Comparison of ENCODE assay signal across 1 cellular context in the genomic region with DNA sequence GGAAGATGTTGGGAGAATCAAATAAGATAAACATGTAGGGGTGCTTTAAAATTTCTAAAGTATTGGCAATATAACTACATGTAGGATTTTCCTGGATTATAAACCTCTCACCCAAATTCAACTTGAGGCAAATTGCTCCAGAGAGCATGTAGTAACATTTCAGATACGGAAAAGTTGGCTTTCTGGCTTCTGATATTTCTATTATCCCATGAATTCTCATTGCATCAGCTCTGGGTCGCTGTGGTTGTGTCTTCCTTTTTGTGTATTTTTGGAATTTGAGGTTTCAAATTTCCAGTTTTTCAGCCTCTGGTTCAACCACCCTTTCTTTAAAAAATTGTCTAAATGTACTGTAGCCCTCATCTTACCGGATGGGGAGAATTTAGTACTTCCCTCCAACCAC.
TF ChIP-seq lines count a peak whose summit lies in the region.

No MANE protein-coding gene starts in this region.

TF ChIP-seq in GM23338, 12 proteins besides CTCF, POLR2A, EP300 and RAD21 (continued from another document):
- TF ChIP-seq, protein P1, sequence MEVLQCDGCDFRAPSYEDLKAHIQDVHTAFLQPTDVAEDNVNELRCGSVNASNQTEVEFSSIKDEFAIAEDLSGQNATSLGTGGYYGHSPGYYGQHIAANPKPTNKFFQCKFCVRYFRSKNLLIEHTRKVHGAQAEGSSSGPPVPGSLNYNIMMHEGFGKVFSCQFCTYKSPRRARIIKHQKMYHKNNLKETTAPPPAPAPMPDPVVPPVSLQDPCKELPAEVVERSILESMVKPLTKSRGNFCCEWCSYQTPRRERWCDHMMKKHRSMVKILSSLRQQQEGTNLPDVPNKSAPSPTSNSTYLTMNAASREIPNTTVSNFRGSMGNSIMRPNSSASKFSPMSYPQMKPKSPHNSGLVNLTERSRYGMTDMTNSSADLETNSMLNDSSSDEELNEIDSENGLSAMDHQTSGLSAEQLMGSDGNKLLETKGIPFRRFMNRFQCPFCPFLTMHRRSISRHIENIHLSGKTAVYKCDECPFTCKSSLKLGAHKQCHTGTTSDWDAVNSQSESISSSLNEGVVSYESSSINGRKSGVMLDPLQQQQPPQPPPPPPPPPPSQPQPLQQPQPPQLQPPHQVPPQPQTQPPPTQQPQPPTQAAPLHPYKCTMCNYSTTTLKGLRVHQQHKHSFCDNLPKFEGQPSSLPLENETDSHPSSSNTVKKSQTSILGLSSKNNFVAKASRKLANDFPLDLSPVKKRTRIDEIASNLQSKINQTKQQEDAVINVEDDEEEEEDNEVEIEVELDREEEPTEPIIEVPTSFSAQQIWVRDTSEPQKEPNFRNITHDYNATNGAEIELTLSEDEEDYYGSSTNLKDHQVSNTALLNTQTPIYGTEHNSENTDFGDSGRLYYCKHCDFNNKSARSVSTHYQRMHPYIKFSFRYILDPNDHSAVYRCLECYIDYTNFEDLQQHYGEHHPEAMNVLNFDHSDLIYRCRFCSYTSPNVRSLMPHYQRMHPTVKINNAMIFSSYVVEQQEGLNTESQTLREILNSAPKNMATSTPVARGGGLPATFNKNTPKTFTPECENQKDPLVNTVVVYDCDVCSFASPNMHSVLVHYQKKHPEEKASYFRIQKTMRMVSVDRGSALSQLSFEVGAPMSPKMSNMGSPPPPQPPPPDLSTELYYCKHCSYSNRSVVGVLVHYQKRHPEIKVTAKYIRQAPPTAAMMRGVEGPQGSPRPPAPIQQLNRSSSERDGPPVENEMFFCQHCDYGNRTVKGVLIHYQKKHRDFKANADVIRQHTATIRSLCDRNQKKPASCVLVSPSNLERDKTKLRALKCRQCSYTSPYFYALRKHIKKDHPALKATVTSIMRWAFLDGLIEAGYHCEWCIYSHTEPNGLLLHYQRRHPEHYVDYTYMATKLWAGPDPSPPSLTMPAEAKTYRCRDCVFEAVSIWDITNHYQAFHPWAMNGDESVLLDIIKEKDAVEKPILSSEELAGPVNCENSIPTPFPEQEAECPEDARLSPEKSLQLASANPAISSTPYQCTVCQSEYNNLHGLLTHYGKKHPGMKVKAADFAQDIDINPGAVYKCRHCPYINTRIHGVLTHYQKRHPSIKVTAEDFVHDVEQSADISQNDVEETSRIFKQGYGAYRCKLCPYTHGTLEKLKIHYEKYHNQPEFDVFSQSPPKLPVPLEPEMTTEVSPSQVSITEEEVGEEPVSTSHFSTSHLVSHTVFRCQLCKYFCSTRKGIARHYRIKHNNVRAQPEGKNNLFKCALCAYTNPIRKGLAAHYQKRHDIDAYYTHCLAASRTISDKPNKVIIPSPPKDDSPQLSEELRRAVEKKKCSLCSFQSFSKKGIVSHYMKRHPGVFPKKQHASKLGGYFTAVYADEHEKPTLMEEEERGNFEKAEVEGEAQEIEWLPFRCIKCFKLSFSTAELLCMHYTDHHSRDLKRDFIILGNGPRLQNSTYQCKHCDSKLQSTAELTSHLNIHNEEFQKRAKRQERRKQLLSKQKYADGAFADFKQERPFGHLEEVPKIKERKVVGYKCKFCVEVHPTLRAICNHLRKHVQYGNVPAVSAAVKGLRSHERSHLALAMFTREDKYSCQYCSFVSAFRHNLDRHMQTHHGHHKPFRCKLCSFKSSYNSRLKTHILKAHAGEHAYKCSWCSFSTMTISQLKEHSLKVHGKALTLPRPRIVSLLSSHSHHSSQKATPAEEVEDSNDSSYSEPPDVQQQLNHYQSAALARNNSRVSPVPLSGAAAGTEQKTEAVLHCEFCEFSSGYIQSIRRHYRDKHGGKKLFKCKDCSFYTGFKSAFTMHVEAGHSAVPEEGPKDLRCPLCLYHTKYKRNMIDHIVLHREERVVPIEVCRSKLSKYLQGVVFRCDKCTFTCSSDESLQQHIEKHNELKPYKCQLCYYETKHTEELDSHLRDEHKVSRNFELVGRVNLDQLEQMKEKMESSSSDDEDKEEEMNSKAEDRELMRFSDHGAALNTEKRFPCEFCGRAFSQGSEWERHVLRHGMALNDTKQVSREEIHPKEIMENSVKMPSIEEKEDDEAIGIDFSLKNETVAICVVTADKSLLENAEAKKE (CRISPR knock-in tag; IDR thresholded peaks at IDR 0.05), result no peak
- TF ChIP-seq, protein P2, sequence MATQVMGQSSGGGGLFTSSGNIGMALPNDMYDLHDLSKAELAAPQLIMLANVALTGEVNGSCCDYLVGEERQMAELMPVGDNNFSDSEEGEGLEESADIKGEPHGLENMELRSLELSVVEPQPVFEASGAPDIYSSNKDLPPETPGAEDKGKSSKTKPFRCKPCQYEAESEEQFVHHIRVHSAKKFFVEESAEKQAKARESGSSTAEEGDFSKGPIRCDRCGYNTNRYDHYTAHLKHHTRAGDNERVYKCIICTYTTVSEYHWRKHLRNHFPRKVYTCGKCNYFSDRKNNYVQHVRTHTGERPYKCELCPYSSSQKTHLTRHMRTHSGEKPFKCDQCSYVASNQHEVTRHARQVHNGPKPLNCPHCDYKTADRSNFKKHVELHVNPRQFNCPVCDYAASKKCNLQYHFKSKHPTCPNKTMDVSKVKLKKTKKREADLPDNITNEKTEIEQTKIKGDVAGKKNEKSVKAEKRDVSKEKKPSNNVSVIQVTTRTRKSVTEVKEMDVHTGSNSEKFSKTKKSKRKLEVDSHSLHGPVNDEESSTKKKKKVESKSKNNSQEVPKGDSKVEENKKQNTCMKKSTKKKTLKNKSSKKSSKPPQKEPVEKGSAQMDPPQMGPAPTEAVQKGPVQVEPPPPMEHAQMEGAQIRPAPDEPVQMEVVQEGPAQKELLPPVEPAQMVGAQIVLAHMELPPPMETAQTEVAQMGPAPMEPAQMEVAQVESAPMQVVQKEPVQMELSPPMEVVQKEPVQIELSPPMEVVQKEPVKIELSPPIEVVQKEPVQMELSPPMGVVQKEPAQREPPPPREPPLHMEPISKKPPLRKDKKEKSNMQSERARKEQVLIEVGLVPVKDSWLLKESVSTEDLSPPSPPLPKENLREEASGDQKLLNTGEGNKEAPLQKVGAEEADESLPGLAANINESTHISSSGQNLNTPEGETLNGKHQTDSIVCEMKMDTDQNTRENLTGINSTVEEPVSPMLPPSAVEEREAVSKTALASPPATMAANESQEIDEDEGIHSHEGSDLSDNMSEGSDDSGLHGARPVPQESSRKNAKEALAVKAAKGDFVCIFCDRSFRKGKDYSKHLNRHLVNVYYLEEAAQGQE (IDR thresholded peaks at IDR 0.05; ENCODE audit: unreplicated experiment), result no peak
- TF ChIP-seq POLR2AphosphoS5 (IDR thresholded peaks at IDR 0.05; ENCODE audit: low read depth) (no peak), EZH2 (IDR thresholded peaks at IDR 0.05; ENCODE audit: low read depth, unreplicated experiment) (no peak), EZH2phosphoT487 (IDR thresholded peaks at IDR 0.05; ENCODE audit: unreplicated experiment) (no peak), ZNF114 (CRISPR knock-in tag; IDR thresholded peaks at IDR 0.05) (no peak), ETS1 (IDR thresholded peaks at IDR 0.05) (no peak)
